ENCODE assay signal across 19 cellular contexts in the genomic region with DNA sequence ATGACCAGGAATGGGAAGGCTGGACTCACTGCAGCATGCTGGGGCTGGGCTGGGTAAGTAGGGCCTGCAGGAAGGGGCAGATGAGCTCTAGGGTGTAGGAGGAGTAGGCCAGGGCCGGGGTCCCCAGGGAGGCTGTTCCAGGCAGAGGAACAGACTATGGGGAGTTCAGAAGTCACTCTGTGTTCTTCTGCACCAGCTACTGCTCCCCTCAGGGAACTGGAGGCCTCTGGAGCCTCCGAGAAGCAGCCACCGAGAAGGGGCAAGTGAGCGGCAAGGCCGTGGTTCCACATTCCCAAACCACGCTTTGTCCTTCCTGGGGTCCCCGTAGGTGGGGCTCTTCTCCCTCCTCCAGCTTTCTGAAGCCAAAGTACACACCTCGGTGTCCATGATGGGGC. TPM values are rescaled to one million over a fixed set of nuclear protein-coding genes. Genes with fewer than 3 reads are reported as not detected.
DNase-seq lines count a peak whose midpoint lies in the region; ATAC-seq and TF ChIP-seq lines count a peak whose summit lies in the region.
"Had no signal": no experiment of that assay in that cellular context is flagged by ENCODE, and none has a peak within 500 bp of the region (broad histone marks: within the 10 kb centered on the region; RNA-seq: fewer than 3 reads in every experiment).

No MANE protein-coding gene starts in this region.

- no peaks in the 10 kb centered on the region for H3K9me3 Mint-ChIP-seq in activated CD4-positive, alpha-beta T cell treated with anti-CD3 and anti-CD28 coated beads, Interleukin-2, amount 10 ng/mL, durations not matched to agents 7 days and 5 days
- H3K9me3 Mint-ChIP-seq: CD8-positive, alpha-beta T cell had no signal

- H3K27me3 Mint-ChIP-seq in activated CD4-positive, alpha-beta T cell treated with anti-CD3 and anti-CD28 coated beads, Interleukin-2, amount 10 ng/mL, durations not matched to agents 7 days and 5 days, result peaks cover 6% of the 10 kb centered on the region

- no peak for ATAC-seq in lower lobe of right lung
- no peak for ATAC-seq in HG02884 (IDR thresholded peaks at IDR 0.05; ENCODE audit: unreplicated experiment)
- ATAC-seq: CD8-positive, alpha-beta T cell had no signal

- intact Hi-C loops in esophagus muscularis mucosa (cut with DNase I) (loop anchor here (2.0 kb wide), 2 partner anchors 81 to 301 kb away; no protein-coding TSS in a partner anchor), lower lobe of right lung (cut with DNase I) (no loop called here), spleen (cut with DNase I; ENCODE audit: low total_unique reads) (loop anchor here (2.0 to 5.0 kb wide), 2 partner anchors 81 to 300 kb away; no protein-coding TSS in a partner anchor)

- H3K36me3 ChIP-seq in esophagus muscularis mucosa, result no peaks in the 10 kb centered on the region
- no peaks in the 10 kb centered on the region for H3K36me3 ChIP-seq in lower lobe of right lung
- H3K36me3 ChIP-seq in spleen, result no peaks in the 10 kb centered on the region
- no peaks in the 10 kb centered on the region for H3K36me3 ChIP-seq in right atrium auricular region
- H3K36me3 ChIP-seq: HAP-1 had no signal

- H3K4me3 Mint-ChIP-seq in activated CD4-positive, alpha-beta T cell treated with anti-CD3 and anti-CD28 coated beads, Interleukin-2, amount 10 ng/mL, durations not matched to agents 7 days and 5 days, result no peak overlapping the region
- H3K4me3 Mint-ChIP-seq: CD8-positive, alpha-beta T cell had no signal

- no peak for TF ChIP-seq EP300 in esophagus muscularis mucosa (IDR thresholded peaks at IDR 0.05)

- H3K27ac Mint-ChIP-seq in activated CD4-positive, alpha-beta T cell treated with anti-CD3 and anti-CD28 coated beads, Interleukin-2, amount 10 ng/mL, durations not matched to agents 7 days and 5 days, result peak overlapping the region; percentile 79
- H3K27ac Mint-ChIP-seq: CD8-positive, alpha-beta T cell had no signal

- CTCF ChIA-PET in activated CD4-positive, alpha-beta T cell treated with anti-CD3 and anti-CD28 coated beads, Interleukin-2, amount 10 ng/mL, durations not matched to agents 7 days and 5 days (lab: Charles Lee), result interaction anchor here (0.6 to 1.6 kb wide), 6 partner anchors 8 to 301 kb away, joined by 3 to 7 read pairs (median 4); a partner anchor contains a TSS

- peaks cover 16% of the 10 kb centered on the region for H3K4me1 Mint-ChIP-seq in activated CD4-positive, alpha-beta T cell treated with anti-CD3 and anti-CD28 coated beads, Interleukin-2, amount 10 ng/mL, durations not matched to agents 7 days and 5 days

- no peak for TF ChIP-seq POLR2A in esophagus muscularis mucosa (IDR thresholded peaks at IDR 0.05; ENCODE audit: low read depth)
- no peak for TF ChIP-seq POLR2A in spleen (IDR thresholded peaks at IDR 0.05)

- POLR2A ChIA-PET in activated CD4-positive, alpha-beta T cell treated with anti-CD3 and anti-CD28 coated beads, Interleukin-2, amount 10 ng/mL, durations not matched to agents 7 days and 5 days (lab: Charles Lee), result no interaction called here

- TF ChIP-seq CTCF in esophagus muscularis mucosa (IDR thresholded peaks at IDR 0.05) (no peak), lower lobe of right lung (IDR thresholded peaks at IDR 0.05) (no peak), spleen (IDR thresholded peaks at IDR 0.05 in 8 of 11, conservative IDR thresholded peaks at IDR 0.05 in 3 of 11) (no peak), right atrium auricular region (IDR thresholded peaks at IDR 0.05) (no peak)

- DNase-seq in activated CD4-positive, alpha-beta T cell treated with anti-CD3 and anti-CD28 coated beads, Interleukin-2, amount 10 ng/mL, durations not matched to agents 7 days and 5 days, result no peak
- no peak for DNase-seq in activated CD4-positive, alpha-beta T cell treated with anti-CD3 and anti-CD28 coated beads for 1 hour
- DNase-seq in esophagus muscularis mucosa (ENCODE audit: extremely low spot score), result no peak
- DNase-seq in lower lobe of right lung, result peak; percentile 36
- DNase-seq in spleen, result peak; percentile 66
- no peak for DNase-seq in stimulated activated CD4-positive, alpha-beta T cell treated with anti-CD3 and anti-CD28 coated beads, Interleukin-4, amount 100 ng/mL, for 24 hours
- no peak for DNase-seq in right atrium auricular region (ENCODE audit: low spot score)
- DNase-seq: CD8-positive, alpha-beta T cell; COR-L47; DMS153; DMS79 treated with DMSO at 0.1 percent for 48 hours; EL had no signal

- H3K36me3 Mint-ChIP-seq in activated CD4-positive, alpha-beta T cell treated with anti-CD3 and anti-CD28 coated beads, Interleukin-2, amount 10 ng/mL, durations not matched to agents 7 days and 5 days (ENCODE audit: low read depth), result no peaks in the 10 kb centered on the region
- H3K36me3 Mint-ChIP-seq: CD8-positive, alpha-beta T cell had no signal

- H3K4me3 ChIP-seq in esophagus muscularis mucosa (no peak overlapping the region), lower lobe of right lung (no peak overlapping the region), spleen (peak overlapping the region in 1 of 8 donors; percentile 0), right atrium auricular region (no peak overlapping the region)
- H3K4me3 ChIP-seq: HAP-1 had no signal

- H3K4me1 ChIP-seq in esophagus muscularis mucosa (peaks cover 5 to 20% (median 18%) of the 10 kb centered on the region in 4 donors), lower lobe of right lung (peaks cover 9% of the 10 kb centered on the region), spleen (peaks cover 4 to 37% (median 21%) of the 10 kb centered on the region in 6 donors), right atrium auricular region (peaks cover 0 to 8% of the 10 kb centered on the region in 2 donors)
- H3K4me1 ChIP-seq: HAP-1 had no signal

- 93% methylated on average over 8 of the region's 8 CpGs for WGBS in esophagus muscularis mucosa
- WGBS in spleen, 5 donors, result 73 to 90% (median 79%) methylated on average over 8 of the region's 8 CpGs

- H3K27ac ChIP-seq in esophagus muscularis mucosa (replicated peaks in 1 of 4) (peak overlapping the region in 3 of 4 donors; percentile 22 to 55 (median 46)), lower lobe of right lung (peak overlapping the region; percentile 41), spleen (peak overlapping the region in 2 of 8 donors; percentile 54 to 66), right atrium auricular region (no peak overlapping the region)
- H3K27ac ChIP-seq: 22Rv1 had no signal

- H3K9me3 ChIP-seq in esophagus muscularis mucosa, result no peaks in the 10 kb centered on the region
- H3K9me3 ChIP-seq in lower lobe of right lung, result no peaks in the 10 kb centered on the region
- H3K9me3 ChIP-seq in spleen, result no peaks in the 10 kb centered on the region
- no peaks in the 10 kb centered on the region for H3K9me3 ChIP-seq in right atrium auricular region
- H3K9me3 ChIP-seq: HAP-1 had no signal

- H3K27me3 ChIP-seq in esophagus muscularis mucosa (peaks cover 0 to 67% (median 0%) of the 10 kb centered on the region in 4 donors), lower lobe of right lung (ENCODE audit: low read depth) (peaks cover 4% of the 10 kb centered on the region), spleen (replicated peaks in 1 of 7) (peaks cover 0 to 45% (median 0%) of the 10 kb centered on the region in 7 donors), right atrium auricular region (no peaks in the 10 kb centered on the region)

RNA-seq across cellular contexts. Expression of a gene that starts 8.4 kb away (rescaled TPM):
- total RNA-seq in activated CD4-positive, alpha-beta T cell treated with anti-CD3 and anti-CD28 coated beads, Interleukin-2, amount 10 ng/mL, durations not matched to agents 7 days and 5 days, result 1 to 10 TPM; 1.6 to 2.0 TPM
- total RNA-seq in esophagus muscularis mucosa, result 1 to 10 TPM; 2.9 to 8.6 (median 5.9) TPM
- 10.5 TPM for total RNA-seq in lower lobe of right lung
- 10 to 100 TPM; 15.4 to 28.7 (median 20.9) TPM for total RNA-seq in spleen
- polyA plus RNA-seq in spleen, result 10 to 100 TPM; 15.4 to 35.0 (median 32.8) TPM
- total RNA-seq in right atrium auricular region, result 1 to 10 TPM; 4.3 to 5.2 TPM

RNA-seq across cellular contexts. Expression of a gene that starts 27.6 kb away (rescaled TPM):
- total RNA-seq in activated CD4-positive, alpha-beta T cell treated with anti-CD3 and anti-CD28 coated beads, Interleukin-2, amount 10 ng/mL, durations not matched to agents 7 days and 5 days, result 1 to 10 TPM in 1 of 2 experiments, under 1 TPM in 1; 0.75 to 1.3 TPM
- total RNA-seq in esophagus muscularis mucosa, result 10 to 100 TPM; 12.5 to 27.8 (median 19.6) TPM
- 34.3 TPM for total RNA-seq in lower lobe of right lung
- total RNA-seq in spleen, result 10 to 100 TPM in 5 of 7 donors, 1 to 10 TPM in 2; 10.0 to 14.2 (median 12.6) TPM
- 10 to 100 TPM in 1 of 3 donors, 1 to 10 TPM in 2; 4.7 to 12.7 (median 6.6) TPM for polyA plus RNA-seq in spleen
- total RNA-seq in right atrium auricular region, result 10 to 100 TPM; 11.9 to 12.4 TPM

RNA-seq across cellular contexts. Expression of a gene that starts 37.4 kb away (rescaled TPM):
- total RNA-seq in activated CD4-positive, alpha-beta T cell treated with anti-CD3 and anti-CD28 coated beads, Interleukin-2, amount 10 ng/mL, durations not matched to agents 7 days and 5 days, result not detected
- total RNA-seq in esophagus muscularis mucosa, result not detected
- not detected for total RNA-seq in lower lobe of right lung
- total RNA-seq in spleen, result not detected
- not detected for polyA plus RNA-seq in spleen
- not detected for total RNA-seq in right atrium auricular region
- total RNA-seq: A673; CD8-positive, alpha-beta T cell; H1; HT1080 had no signal
- polyA plus RNA-seq: BJ, H1 had no signal

RNA-seq across cellular contexts. Expression of a gene that starts 47.2 kb away (rescaled TPM):
- total RNA-seq in activated CD4-positive, alpha-beta T cell treated with anti-CD3 and anti-CD28 coated beads, Interleukin-2, amount 10 ng/mL, durations not matched to agents 7 days and 5 days, result not detected
- 1 to 10 TPM; 2.8 to 6.6 (median 3.2) TPM for total RNA-seq in esophagus muscularis mucosa
- total RNA-seq in lower lobe of right lung, result 10.1 TPM
- 10 to 100 TPM in 1 of 7 donors, 1 to 10 TPM in 6; 1.6 to 10.1 (median 4.1) TPM for total RNA-seq in spleen
- polyA plus RNA-seq in spleen, result 10 to 100 TPM in 1 of 3 donors, 1 to 10 TPM in 2; 3.0 to 11.7 (median 4.5) TPM
- 10 to 100 TPM in 1 of 2 donors, 1 to 10 TPM in 1; 4.9 to 27.7 TPM for total RNA-seq in right atrium auricular region
- total RNA-seq: HT1080 had no signal
- polyA plus RNA-seq: BJ had no signal

Comparison
In these comparisons a context has a peak if more than half of its experiments do, and no peak if none do; other contexts are left out.
1. DNase-seq: peak in lower lobe of right lung (single experiment) and spleen (single experiment); none in activated CD4-positive, alpha-beta T cell treated with anti-CD3 and anti-CD28 coated beads, Interleukin-2, amount 10 ng/mL, durations not matched to agents 7 days and 5 days (single experiment), activated CD4-positive, alpha-beta T cell treated with anti-CD3 and anti-CD28 coated beads for 1 hour (single experiment), esophagus muscularis mucosa (single experiment), stimulated activated CD4-positive, alpha-beta T cell treated with anti-CD3 and anti-CD28 coated beads, Interleukin-4, amount 100 ng/mL, for 24 hours (single experiment) and right atrium auricular region (single experiment).
2. H3K27ac ChIP-seq: peak in esophagus muscularis mucosa (3 of 4) and lower lobe of right lung (single experiment); none in right atrium auricular region (0 of 2).
3. RNA of a gene that starts 27.6 kb away (total RNA-seq): 34.3 TPM in lower lobe of right lung (single experiment), 12.5 to 27.8 TPM in esophagus muscularis mucosa, 10.0 to 14.2 TPM in spleen and 11.9 to 12.4 TPM in right atrium auricular region; 0.75 to 1.3 TPM in activated CD4-positive, alpha-beta T cell treated with anti-CD3 and anti-CD28 coated beads, Interleukin-2, amount 10 ng/mL, durations not matched to agents 7 days and 5 days; every median in the first group is over 4 times any median in the second.